ENCODE assay signal across 3 cellular contexts in the genomic region with DNA sequence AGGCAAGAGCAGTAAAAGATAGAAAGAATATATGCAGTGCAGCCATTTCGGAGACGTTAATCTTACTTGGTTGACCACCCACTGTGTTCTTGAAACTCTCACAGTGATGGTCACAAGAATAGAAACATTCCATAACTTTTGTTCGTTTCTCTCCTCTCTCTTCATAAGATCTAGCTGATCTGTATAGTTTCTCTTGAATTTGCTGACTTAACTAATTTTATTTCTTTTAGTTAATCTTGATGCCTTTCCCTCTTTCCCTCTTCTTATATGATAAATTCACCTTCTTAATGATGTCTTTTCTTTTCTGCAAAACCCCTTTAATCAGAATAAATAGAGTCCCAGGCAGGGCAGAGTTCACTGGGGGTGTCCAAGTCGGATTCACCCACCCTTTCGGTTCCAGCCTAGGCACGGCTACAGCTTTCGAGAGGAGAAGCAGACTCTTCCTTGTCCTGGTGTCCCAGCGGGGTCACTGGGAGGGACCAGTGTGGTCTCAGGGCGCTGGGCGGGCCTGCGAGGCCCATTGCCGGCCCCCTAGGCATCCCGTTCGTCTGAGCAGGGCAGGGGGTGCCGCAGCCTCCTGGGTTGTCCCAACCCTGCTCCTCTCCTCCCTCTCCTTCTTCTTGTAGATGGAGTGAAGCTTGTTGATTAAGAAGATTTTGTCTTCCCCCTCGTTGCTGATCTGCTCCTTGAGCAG.
A peak's percentile ranks its signal among the peaks of the same experiment; 100 is the strongest.
TF ChIP-seq lines count a peak whose summit lies in the region.

No MANE protein-coding gene starts in this region.

TF ChIP-seq in A549, 52 proteins besides CTCF, POLR2A, EP300 and RAD21:
- TF ChIP-seq MAFK (IDR thresholded peaks at IDR 0.05; ENCODE audit: partially characterized antibody), result peak; percentile 91
- TF ChIP-seq, protein P1, sequence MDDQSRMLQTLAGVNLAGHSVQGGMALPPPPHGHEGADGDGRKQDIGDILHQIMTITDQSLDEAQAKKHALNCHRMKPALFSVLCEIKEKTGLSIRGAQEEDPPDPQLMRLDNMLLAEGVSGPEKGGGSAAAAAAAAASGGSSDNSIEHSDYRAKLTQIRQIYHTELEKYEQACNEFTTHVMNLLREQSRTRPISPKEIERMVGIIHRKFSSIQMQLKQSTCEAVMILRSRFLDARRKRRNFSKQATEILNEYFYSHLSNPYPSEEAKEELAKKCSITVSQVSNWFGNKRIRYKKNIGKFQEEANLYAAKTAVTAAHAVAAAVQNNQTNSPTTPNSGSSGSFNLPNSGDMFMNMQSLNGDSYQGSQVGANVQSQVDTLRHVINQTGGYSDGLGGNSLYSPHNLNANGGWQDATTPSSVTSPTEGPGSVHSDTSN (IDR thresholded peaks at IDR 0.05), result no peak

TF ChIP-seq in IMR-90, 13 proteins besides CTCF, POLR2A, EP300 and RAD21:
- TF ChIP-seq MAFK (IDR thresholded peaks at IDR 0.05; ENCODE audit: low read depth, low read length) (peak; percentile 89), RFX5 (IDR thresholded peaks at IDR 0.05; ENCODE audit: low read depth, low read length) (no peak), CHD1 (IDR thresholded peaks at IDR 0.05; ENCODE audit: low read depth, low read length) (no peak), FOS (IDR thresholded peaks at IDR 0.05; ENCODE audit: low read depth, low read length) (no peak), MAZ (IDR thresholded peaks at IDR 0.05; ENCODE audit: borderline replicate concordance, low read depth, low read length) (no peak)

TF ChIP-seq in H1, 55 proteins besides CTCF, POLR2A, EP300 and RAD21:
- no peak for TF ChIP-seq CHD2 (IDR thresholded peaks at IDR 0.05; ENCODE audit: low read length)
- no peak for TF ChIP-seq TBP (IDR thresholded peaks at IDR 0.05; ENCODE audit: low read depth, low read length)
- no peak for TF ChIP-seq TEAD4 (IDR thresholded peaks at IDR 0.05; ENCODE audit: low read depth, low read length)
- TF ChIP-seq, protein P2, sequence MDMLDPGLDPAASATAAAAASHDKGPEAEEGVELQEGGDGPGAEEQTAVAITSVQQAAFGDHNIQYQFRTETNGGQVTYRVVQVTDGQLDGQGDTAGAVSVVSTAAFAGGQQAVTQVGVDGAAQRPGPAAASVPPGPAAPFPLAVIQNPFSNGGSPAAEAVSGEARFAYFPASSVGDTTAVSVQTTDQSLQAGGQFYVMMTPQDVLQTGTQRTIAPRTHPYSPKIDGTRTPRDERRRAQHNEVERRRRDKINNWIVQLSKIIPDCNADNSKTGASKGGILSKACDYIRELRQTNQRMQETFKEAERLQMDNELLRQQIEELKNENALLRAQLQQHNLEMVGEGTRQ (IDR thresholded peaks at IDR 0.05; ENCODE audit: low read length), result no peak
- no peak for TF ChIP-seq KDM5A (IDR thresholded peaks at IDR 0.05; ENCODE audit: low read length)
- TF ChIP-seq MAFK (IDR thresholded peaks at IDR 0.05; ENCODE audit: low read depth, low read length), result peak; percentile 41; the same call in 1 of the 2 replicates
- no peak for TF ChIP-seq JUND (IDR thresholded peaks at IDR 0.05; ENCODE audit: low read length)
TF ChIP-seq in H1: peak in this region for 1.
